ENCODE assay signal across 16 cellular contexts in the genomic region with DNA sequence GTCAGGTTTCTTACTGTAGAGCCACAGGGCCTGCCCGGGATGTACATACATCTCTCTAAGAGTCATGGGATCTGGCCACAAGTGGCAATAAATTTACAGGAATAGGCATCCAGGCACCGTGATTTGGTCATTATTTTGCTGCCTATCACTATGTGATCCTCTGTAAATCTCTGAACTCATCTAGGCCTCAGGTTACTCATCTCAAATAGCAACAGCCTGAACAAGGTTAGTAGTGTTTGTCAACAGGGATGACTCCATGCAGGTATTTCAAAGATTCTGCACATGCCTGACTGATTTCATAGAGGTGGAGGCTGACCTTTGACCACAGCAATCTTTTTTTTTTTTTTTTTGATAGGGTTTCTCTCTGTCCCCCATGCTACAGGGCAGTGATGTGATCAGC.
A peak's percentile ranks its signal among the peaks of the same experiment; 100 is the strongest.
DNase-seq lines count a peak whose midpoint lies in the region; ATAC-seq and TF ChIP-seq lines count a peak whose summit lies in the region.
"Had no signal": no experiment of that assay in that cellular context is flagged by ENCODE, and none has a peak within 500 bp of the region (broad histone marks: within the 10 kb centered on the region; RNA-seq: fewer than 3 reads in every experiment).

No MANE protein-coding gene starts in this region.

- H3K36me3 ChIP-seq in parathyroid adenoma (ENCODE audit: control insufficient read depth, insufficient read depth, low read length) (no peaks in the 10 kb centered on the region), GM23248 (ENCODE audit: low read depth) (no peaks in the 10 kb centered on the region)
- H3K36me3 ChIP-seq: MG63 had no signal

- peaks cover 7% of the 10 kb centered on the region for H3K4me1 ChIP-seq in parathyroid adenoma
- no peaks in the 10 kb centered on the region for H3K4me1 ChIP-seq in GM23248 (ENCODE audit: insufficient read depth)

- H3K9me3 ChIP-seq in parathyroid adenoma (ENCODE audit: control insufficient read depth, low read length) (no peaks in the 10 kb centered on the region), GM23248 (ENCODE audit: low read depth) (no peaks in the 10 kb centered on the region)
- H3K9me3 ChIP-seq: MG63 had no signal

- H3K27me3 ChIP-seq in parathyroid adenoma (ENCODE audit: control insufficient read depth, insufficient read depth, low read length) (no peaks in the 10 kb centered on the region), GM23248 (replicated peaks; ENCODE audit: insufficient read depth) (no peaks in the 10 kb centered on the region)
- H3K27me3 ChIP-seq: MG63 had no signal

- H3K4me3 ChIP-seq in epithelial cell of esophagus (ENCODE audit: low read length) (no peak overlapping the region), parathyroid adenoma (ENCODE audit: low read depth, low read length) (no peak overlapping the region), GM23248 (no peak overlapping the region)
- H3K4me3 ChIP-seq: MG63 had no signal

- TF ChIP-seq CTCF in epithelial cell of esophagus (IDR thresholded peaks at IDR 0.05; ENCODE audit: insufficient read depth, low read depth, low read length, missing control alignments) (no peak), parathyroid adenoma (IDR thresholded peaks at IDR 0.05) (no peak)

- peak; percentile 34 for DNase-seq in DMS153 (lab: John Stamatoyannopoulos, UW)
- no peak for DNase-seq in DMS153 treated with DMSO at 0.1 percent for 48 hours (lab: John Stamatoyannopoulos, UW; ENCODE audit: unreplicated experiment)
- peak; percentile 65 for DNase-seq in NCI-H2196 (lab: John Stamatoyannopoulos, UW; ENCODE audit: unreplicated experiment)
- peak; percentile 94 for DNase-seq in epithelial cell of esophagus (ENCODE audit: low read depth)
- DNase-seq in medulla oblongata (ENCODE audit: extremely low spot score): no peak
- no peak for DNase-seq in GM23248
- DNase-seq: 8988T; activated CD4-positive, alpha-beta T cell treated with anti-CD3 and anti-CD28 coated beads, Interleukin-2, amount 50 U/mL, for 1 hour; cortex of kidney; RPMI8226; stimulated activated naive CD4-positive, alpha-beta T cell treated with Interleukin-2 at 50 U/mL for 16 hours had no signal

- ATAC-seq in GM19035 (IDR thresholded peaks at IDR 0.05; ENCODE audit: unreplicated experiment): no peak
- ATAC-seq: activated T-helper 17 cell treated with anti-CD3 and anti-CD28 coated beads, Interleukin-2, amount 50 U/mL, for 72 hours had no signal

- H3K9me2 ChIP-seq in GM23248 (ENCODE audit: insufficient read depth): no peaks in the 10 kb centered on the region

- no peaks in the 10 kb centered on the region for H3F3A ChIP-seq in GM23248 (ENCODE audit: insufficient read depth)

- peak overlapping the region; percentile 59 for H3K27ac ChIP-seq in parathyroid adenoma
- H3K27ac ChIP-seq in GM23248: no peak overlapping the region
- H3K27ac ChIP-seq: HL-60 had no signal

- no peak overlapping the region for H3K9ac ChIP-seq in parathyroid adenoma
- H3K9ac ChIP-seq in GM23248: no peak overlapping the region

- H2AFZ ChIP-seq in parathyroid adenoma: no peak overlapping the region
- no peak overlapping the region for H2AFZ ChIP-seq in GM23248

- H4K20me1 ChIP-seq in GM23248 (ENCODE audit: insufficient read depth): no peaks in the 10 kb centered on the region

- in situ Hi-C loops in GM23248 (cut with MboI): no loop called here

- H3K4me2 ChIP-seq in parathyroid adenoma (ENCODE audit: low read length) (peak overlapping the region; percentile 41), GM23248 (ENCODE audit: unreplicated experiment) (no peak overlapping the region)

- H3K79me2 ChIP-seq in parathyroid adenoma (no peaks in the 10 kb centered on the region), GM23248 (ENCODE audit: insufficient read depth) (no peaks in the 10 kb centered on the region)

- 100% methylated on average over 2 of the region's 2 CpGs for WGBS in GM23248 (ENCODE audit: low coverage in 1 of 2, low lambda C conversion rate in 2 of 2, missing lambda C conversion rate in 2 of 2), 2 experiments

Comparison
In these comparisons a context has a peak if more than half of its experiments do, and no peak if none do; other contexts are left out.
1. DNase-seq: peak in DMS153 (single experiment), NCI-H2196 (single experiment) and epithelial cell of esophagus (single experiment); none in DMS153 treated with DMSO at 0.1 percent for 48 hours (single experiment), medulla oblongata (single experiment) and GM23248 (single experiment).